8 cellular contexts compared by ENCODE assay signal in genomic region chr18:23515911-23516546, GRCh38. TPM values are rescaled to one million over a fixed set of nuclear protein-coding genes. Genes with fewer than 3 reads are reported as not detected.
DNase-seq lines count a peak whose midpoint lies in the region; ATAC-seq and TF ChIP-seq lines count a peak whose summit lies in the region.

No MANE protein-coding gene starts in this region.

- no peaks in the 10 kb centered on the region for H3K27me3 Mint-ChIP-seq in activated naive CD8-positive, alpha-beta T cell treated with anti-CD3 and anti-CD28 coated beads, Interleukin-2, amount 50 U/mL, for 24 hours

- H3K36me3 Mint-ChIP-seq in activated naive CD8-positive, alpha-beta T cell treated with anti-CD3 and anti-CD28 coated beads, Interleukin-2, amount 50 U/mL, for 24 hours (ENCODE audit: low read depth) = peaks cover 44% of the 10 kb centered on the region

- no peaks in the 10 kb centered on the region for H3K9me3 ChIP-seq in heart right ventricle

- no peak overlapping the region for H3K4me3 Mint-ChIP-seq in activated naive CD8-positive, alpha-beta T cell treated with anti-CD3 and anti-CD28 coated beads, Interleukin-2, amount 50 U/mL, for 24 hours

- no peak overlapping the region for H3K27ac Mint-ChIP-seq in activated naive CD8-positive, alpha-beta T cell treated with anti-CD3 and anti-CD28 coated beads, Interleukin-2, amount 50 U/mL, for 24 hours

- H3K9me3 Mint-ChIP-seq in activated naive CD8-positive, alpha-beta T cell treated with anti-CD3 and anti-CD28 coated beads, Interleukin-2, amount 50 U/mL, for 24 hours = no peaks in the 10 kb centered on the region

- no peak overlapping the region for H3K4me3 ChIP-seq in HFF-Myc (replicated peaks; ENCODE audit: low read depth, low read length)
- no peak overlapping the region for H3K4me3 ChIP-seq in heart right ventricle

- no peaks in the 10 kb centered on the region for H3K27me3 ChIP-seq in heart right ventricle

- H3K27ac ChIP-seq in heart right ventricle = no peak overlapping the region

- peak; percentile 95 for TF ChIP-seq CTCF in GM10266 (IDR thresholded peaks at IDR 0.05; ENCODE audit: control insufficient read depth, insufficient read depth, low read depth, missing control alignments)
- TF ChIP-seq CTCF in HFF-Myc (IDR thresholded peaks at IDR 0.05; ENCODE audit: low read depth, low read length, missing control alignments) = peak; percentile 96
- TF ChIP-seq CTCF in heart right ventricle (IDR thresholded peaks at IDR 0.05) = peak; percentile 76 to 94 (median 86)

- peak; percentile 99 for ATAC-seq in activated naive CD8-positive, alpha-beta T cell treated with anti-CD3 and anti-CD28 coated beads, Interleukin-2, amount 50 U/mL, for 24 hours
- ATAC-seq in heart right ventricle = peak; percentile 89 to 95 (median 92)
- no peak for ATAC-seq in GM18861 (IDR thresholded peaks at IDR 0.05; ENCODE audit: unreplicated experiment)

- peaks cover 12% of the 10 kb centered on the region for H3K4me1 Mint-ChIP-seq in activated naive CD8-positive, alpha-beta T cell treated with anti-CD3 and anti-CD28 coated beads, Interleukin-2, amount 50 U/mL, for 24 hours

- peaks cover 0 to 15% (median 0%) of the 10 kb centered on the region in 9 donors for H3K4me1 ChIP-seq in heart right ventricle

- peaks cover 0 to 98% (median 50%) of the 10 kb centered on the region in 9 donors for H3K36me3 ChIP-seq in heart right ventricle

- intact Hi-C loops in heart right ventricle (cut with DNase I) = loop anchor here (1.0 to 10.0 kb wide), 10 partner anchors 66 to 299 kb away; partner anchors contain the start of gene NPC1 (in 7 of the 10)

- 44 to 47% methylated on average over 17 of the region's 17 CpGs for WGBS in heart right ventricle, 2 donors

- DNase-seq in GM10266 (ENCODE audit: extremely low spot score) (peak; percentile 75), HFF-Myc (ENCODE audit: extremely low read depth, low read depth) (peak; percentile 67), NCI-H1105 (lab: John Stamatoyannopoulos, UW) (peak; percentile 78), T follicular helper cell (ENCODE audit: low read depth) (peak; percentile 65), heart right ventricle (peak; percentile 54 to 77), retina (peak; percentile 71)
- DNase-seq in activated naive CD8-positive, alpha-beta T cell treated with anti-CD3 and anti-CD28 coated beads, Interleukin-2, amount 50 U/mL, for 24 hours = peak; percentile 73

RNA-seq across cellular contexts. Expression of gene RMC1, which starts 12.7 kb away (rescaled TPM):
- total RNA-seq in heart right ventricle = 10 to 100 TPM; 12.4 to 21.6 (median 14.5) TPM
- polyA plus RNA-seq in heart right ventricle = 10 to 100 TPM; 23.9 to 29.6 TPM
